Comparison of ENCODE assay signal across 20 cellular contexts in the genomic region with DNA sequence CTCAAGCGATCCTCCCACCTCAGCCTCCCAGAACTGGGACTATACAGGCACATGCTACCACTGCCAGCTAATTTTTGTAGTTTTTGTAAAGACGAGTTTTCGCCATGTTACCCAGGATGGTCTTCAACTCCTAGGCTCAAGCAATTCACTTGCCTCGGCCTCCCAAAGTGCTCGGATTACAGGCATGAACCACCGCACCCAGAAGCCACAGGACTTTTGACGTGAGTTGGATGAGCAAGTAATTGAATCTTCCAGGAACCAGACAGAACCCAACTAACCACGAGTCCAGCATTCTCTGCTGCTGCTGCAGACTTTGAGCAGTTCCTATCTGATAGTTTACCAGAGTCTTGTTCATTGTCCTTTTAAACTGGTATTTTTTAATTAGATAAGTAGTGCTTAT.
"Had no signal": no experiment of that assay in that cellular context is flagged by ENCODE, and none has a peak within 500 bp of the region (broad histone marks: within the 10 kb centered on the region; RNA-seq: fewer than 3 reads in every experiment).

No MANE protein-coding gene starts in this region.

- H3K36me3 ChIP-seq: prostate gland, uterus had no signal

- H3K4me1 ChIP-seq: gastroesophageal sphincter, prostate gland, stomach, thyroid gland, uterus had no signal

- H3K27me3 ChIP-seq: gastroesophageal sphincter, stomach, thyroid gland, uterus had no signal

- H3K9me3 ChIP-seq: gastroesophageal sphincter, prostate gland, stomach, thyroid gland, uterus had no signal

- H3K27ac ChIP-seq: gastroesophageal sphincter, prostate gland, stomach, thyroid gland, uterus, VCaP had no signal

- ATAC-seq: gastroesophageal sphincter; naive thymus-derived CD8-positive, alpha-beta T cell had no signal

- DNase-seq: activated CD4-positive, alpha-beta memory T cell treated with anti-CD3 and anti-CD28 coated beads, Interleukin-2, amount 10 ng/mL, durations not matched to agents 7 days and 5 days; activated gamma-delta T cell treated with Interleukin-2 at 50 U/mL for 16 hours; activated naive CD8-positive, alpha-beta T cell treated with anti-CD3 and anti-CD28 coated beads for 36 hours; activated T-cell treated with anti-CD3 and anti-CD28 coated beads, Interleukin-2, amount 50 U/mL, for 48 hours; aorta; caudate nucleus; cortex of kidney; effector CD8-positive, alpha-beta T cell; midbrain; naive thymus-derived CD8-positive, alpha-beta T cell; occipital lobe; stimulated activated CD4-positive, alpha-beta T cell treated with anti-CD3 and anti-CD28 coated beads, Interleukin-15, amount 100 ng/mL, for 24 hours; stimulated activated CD4-positive, alpha-beta T cell treated with anti-CD3 and anti-CD28 coated beads, Interleukin-4, amount 100 ng/mL, for 4 hours; stomach; T-helper 9 cell; thyroid gland; uterus had no signal

- H3K4me3 ChIP-seq: gastroesophageal sphincter, prostate gland, stomach, thyroid gland, uterus had no signal
